ENCODE assay signal across 14 cellular contexts in genomic region chr10:62080905-62081304, GRCh38.
DNase-seq lines count a peak whose midpoint lies in the region; ATAC-seq and TF ChIP-seq lines count a peak whose summit lies in the region.
"Had no signal": no experiment of that assay in that cellular context is flagged by ENCODE, and none has a peak within 500 bp of the region (broad histone marks: within the 10 kb centered on the region; RNA-seq: fewer than 3 reads in every experiment).

No MANE protein-coding gene starts in this region.

- TF ChIP-seq POLR2A in uterus (IDR thresholded peaks at IDR 0.05) = no peak

- no peak overlapping the region for H3K23ac ChIP-seq in mesendoderm (ENCODE audit: low read length)

- H2BK15ac ChIP-seq in mesendoderm (replicated peaks; ENCODE audit: low read depth) = no peak overlapping the region

- no peaks in the 10 kb centered on the region for H3K9me3 Mint-ChIP-seq in activated CD4-positive, alpha-beta memory T cell treated with anti-CD3 and anti-CD28 coated beads for 36 hours
- H3K9me3 Mint-ChIP-seq: CD14-positive monocyte, H9 had no signal

- peak overlapping the region; percentile 13 for H3K4me3 Mint-ChIP-seq in activated CD4-positive, alpha-beta memory T cell treated with anti-CD3 and anti-CD28 coated beads for 36 hours
- H3K4me3 Mint-ChIP-seq: CD14-positive monocyte, H9 had no signal

- H3K36me3 Mint-ChIP-seq in activated CD4-positive, alpha-beta memory T cell treated with anti-CD3 and anti-CD28 coated beads for 36 hours = peaks cover 77% of the 10 kb centered on the region

- peaks cover 21 to 89% (median 79%) of the 10 kb centered on the region in 9 donors for H3K4me1 ChIP-seq in heart right ventricle
- H3K4me1 ChIP-seq in mesendoderm (ENCODE audit: control insufficient read depth, low read depth, low read length) = no peaks in the 10 kb centered on the region
- H3K4me1 ChIP-seq in uterus = peaks cover under 1 to 17% of the 10 kb centered on the region in 2 donors

- H3K27ac ChIP-seq in heart right ventricle (peak overlapping the region; percentile 21 to 93 (median 88)), mesendoderm (ENCODE audit: low read depth, low read length) (no peak overlapping the region), uterus (peak overlapping the region; percentile 80 to 89)
- H3K27ac ChIP-seq: HL-60 had no signal

- intact Hi-C loops in heart right ventricle (cut with DNase I) (loop anchor here in 6 of 10 donors (5.0 kb wide), 2 partner anchors 34 to 179 kb away; partner anchors contain the start of gene ARID5B (in 1 of the 6)), cardiac septum (cut with DNase I) (no loop called here), uterus (cut with DNase I; ENCODE audit: low total_unique reads) (no loop called here)
- intact Hi-C loops in activated CD4-positive, alpha-beta memory T cell treated with anti-CD3 and anti-CD28 coated beads for 36 hours (cut with micrococcal nuclease) = loop anchor here (5.0 kb wide), 1 partner anchor 161 kb away; no protein-coding TSS in a partner anchor

- no peak overlapping the region for H3K4me2 ChIP-seq in mesendoderm (ENCODE audit: low read length)

- H3K79me2 ChIP-seq in mesendoderm (ENCODE audit: control insufficient read depth, insufficient read depth, low read length) = no peaks in the 10 kb centered on the region

- H2AK5ac ChIP-seq in mesendoderm (ENCODE audit: low read length) = no peak overlapping the region

- H3K36me3 ChIP-seq in heart right ventricle = peaks cover 0 to 41% (median 4%) of the 10 kb centered on the region in 9 donors
- no peaks in the 10 kb centered on the region for H3K36me3 ChIP-seq in mesendoderm (ENCODE audit: control insufficient read depth, insufficient read depth, low read length)
- H3K36me3 ChIP-seq in uterus = no peaks in the 10 kb centered on the region

- no peak overlapping the region for H2BK120ac ChIP-seq in mesendoderm (ENCODE audit: low read depth, low read length)

- no peaks in the 10 kb centered on the region for H3K27me3 Mint-ChIP-seq in activated CD4-positive, alpha-beta memory T cell treated with anti-CD3 and anti-CD28 coated beads for 36 hours

- no peak for ATAC-seq in heart right ventricle

- H3K27ac Mint-ChIP-seq in activated CD4-positive, alpha-beta memory T cell treated with anti-CD3 and anti-CD28 coated beads for 36 hours = peak overlapping the region; percentile 85
- H3K27ac Mint-ChIP-seq: H9 had no signal

- H3K27me3 ChIP-seq in heart right ventricle (no peaks in the 10 kb centered on the region), mesendoderm (ENCODE audit: insufficient read depth, low read length, poor library complexity) (no peaks in the 10 kb centered on the region), uterus (no peaks in the 10 kb centered on the region)
- H3K27me3 ChIP-seq: adrenal gland had no signal

- no peak overlapping the region for H2BK5ac ChIP-seq in mesendoderm (ENCODE audit: low read length)

- H3K56ac ChIP-seq in mesendoderm (ENCODE audit: low read length) = no peak overlapping the region

- WGBS in heart right ventricle, 2 donors = 56 to 64% methylated on average over 5 of the region's 5 CpGs
- WGBS in mesendoderm (ENCODE audit: extremely low coverage, insufficient coverage, low lambda C conversion rate) = no CpG with 5 or more reads among the region's 5 CpGs

- no peak overlapping the region for H3K9ac ChIP-seq in mesendoderm (ENCODE audit: low read length)

- DNase-seq in heart right ventricle = no peak
- DNase-seq in cardiac septum (ENCODE audit: low spot score) = no peak
- no peak for DNase-seq in activated CD4-positive, alpha-beta memory T cell treated with anti-CD3 and anti-CD28 coated beads for 36 hours
- peak; percentile 13 for DNase-seq in mesendoderm
- DNase-seq in uterus = no peak
- no peak for DNase-seq in NCI-H748 (lab: John Stamatoyannopoulos, UW; ENCODE audit: unreplicated experiment)
- DNase-seq in NOMO-1 treated with DMSO at 0.1 percent for 48 hours (lab: John Stamatoyannopoulos, UW; ENCODE audit: unreplicated experiment) = no peak
- no peak for DNase-seq in NOMO-1 treated with dmso at 0.1 percent for 144 hours (lab: John Stamatoyannopoulos, UW; ENCODE audit: unreplicated experiment)
- DNase-seq: adrenal gland, erythroblast, H9, NCI-H2171 had no signal

- no peak overlapping the region for H3K4ac ChIP-seq in mesendoderm (ENCODE audit: low read depth, low read length)

- H3K4me3 ChIP-seq in heart right ventricle = no peak overlapping the region
- H3K4me3 ChIP-seq in mesendoderm (ENCODE audit: low read length) = no peak overlapping the region
- no peak overlapping the region for H3K4me3 ChIP-seq in uterus
- H3K4me3 ChIP-seq: adrenal gland had no signal

- TF ChIP-seq CTCF in heart right ventricle (IDR thresholded peaks at IDR 0.05) (no peak), uterus (IDR thresholded peaks at IDR 0.05) (no peak)

- H4K8ac ChIP-seq in mesendoderm (ENCODE audit: low read depth, low read length) = no peak overlapping the region

- no peak overlapping the region for H4K5ac ChIP-seq in mesendoderm (ENCODE audit: low read length)

- POLR2A ChIA-PET in activated CD4-positive, alpha-beta memory T cell treated with anti-CD3 and anti-CD28 coated beads for 36 hours (lab: Charles Lee) = interaction anchor here (0.8 to 1.7 kb wide), 6 partner anchors 8 to 163 kb away, joined by 3 to 7 read pairs (median 4); no protein-coding TSS in a partner anchor

- H3K18ac ChIP-seq in mesendoderm (ENCODE audit: low read length) = no peak overlapping the region

- CTCF ChIA-PET in activated CD4-positive, alpha-beta memory T cell treated with anti-CD3 and anti-CD28 coated beads for 36 hours (lab: Charles Lee) = interaction anchor here (1.5 kb wide), 1 partner anchor 163 kb away, joined by 3 read pairs; no protein-coding TSS in a partner anchor

- H3K9me3 ChIP-seq in heart right ventricle (no peaks in the 10 kb centered on the region), uterus (no peaks in the 10 kb centered on the region)
- H3K9me3 ChIP-seq: adrenal gland had no signal

- H3K79me1 ChIP-seq in mesendoderm (ENCODE audit: low read length) = no peaks in the 10 kb centered on the region

- H3K4me1 Mint-ChIP-seq in activated CD4-positive, alpha-beta memory T cell treated with anti-CD3 and anti-CD28 coated beads for 36 hours (ENCODE audit: low read depth) = peaks cover 91% of the 10 kb centered on the region
- H3K4me1 Mint-ChIP-seq: H9 had no signal

Comparison
In these comparisons a context has a peak if more than half of its experiments do, and no peak if none do; other contexts are left out.
1. intact Hi-C loops: an anchor here in heart right ventricle (5.0 kb wide) and activated CD4-positive, alpha-beta memory T cell treated with anti-CD3 and anti-CD28 coated beads for 36 hours (5.0 kb wide); none called in cardiac septum and uterus.